Comparison of ENCODE assay signal across 3 cellular contexts in genomic region chr5:64818245-64818644, GRCh38.
TF ChIP-seq lines count a peak whose summit lies in the region.

No MANE protein-coding gene starts in this region.

TF ChIP-seq in SK-N-SH treated with all-trans-retinoic acid at 6 μM for 48 hours, 23 proteins besides CTCF, POLR2A, EP300 and RAD21:
- no peak for TF ChIP-seq TCF4 (CRISPR knock-in tag; IDR thresholded peaks at IDR 0.05; ENCODE audit: borderline replicate concordance)
- TF ChIP-seq TOX (CRISPR knock-in tag; IDR thresholded peaks at IDR 0.05; ENCODE audit: borderline replicate concordance), result no peak
- TF ChIP-seq ISL1 (CRISPR knock-in tag; IDR thresholded peaks at IDR 0.05), result peak; percentile 53; the same call in 1 of the 2 replicates

TF ChIP-seq in SK-N-SH, 30 proteins besides CTCF, POLR2A, EP300 and RAD21:
- TF ChIP-seq, protein P1, sequence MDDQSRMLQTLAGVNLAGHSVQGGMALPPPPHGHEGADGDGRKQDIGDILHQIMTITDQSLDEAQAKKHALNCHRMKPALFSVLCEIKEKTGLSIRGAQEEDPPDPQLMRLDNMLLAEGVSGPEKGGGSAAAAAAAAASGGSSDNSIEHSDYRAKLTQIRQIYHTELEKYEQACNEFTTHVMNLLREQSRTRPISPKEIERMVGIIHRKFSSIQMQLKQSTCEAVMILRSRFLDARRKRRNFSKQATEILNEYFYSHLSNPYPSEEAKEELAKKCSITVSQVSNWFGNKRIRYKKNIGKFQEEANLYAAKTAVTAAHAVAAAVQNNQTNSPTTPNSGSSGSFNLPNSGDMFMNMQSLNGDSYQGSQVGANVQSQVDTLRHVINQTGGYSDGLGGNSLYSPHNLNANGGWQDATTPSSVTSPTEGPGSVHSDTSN (IDR thresholded peaks at IDR 0.05), result no peak
- TF ChIP-seq, protein P2, sequence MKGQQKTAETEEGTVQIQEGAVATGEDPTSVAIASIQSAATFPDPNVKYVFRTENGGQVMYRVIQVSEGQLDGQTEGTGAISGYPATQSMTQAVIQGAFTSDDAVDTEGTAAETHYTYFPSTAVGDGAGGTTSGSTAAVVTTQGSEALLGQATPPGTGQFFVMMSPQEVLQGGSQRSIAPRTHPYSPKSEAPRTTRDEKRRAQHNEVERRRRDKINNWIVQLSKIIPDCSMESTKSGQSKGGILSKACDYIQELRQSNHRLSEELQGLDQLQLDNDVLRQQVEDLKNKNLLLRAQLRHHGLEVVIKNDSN (IDR thresholded peaks at IDR 0.05; ENCODE audit: borderline replicate concordance, low read depth), result no peak
- TF ChIP-seq FOXJ3 (CRISPR knock-in tag; IDR thresholded peaks at IDR 0.05) (no peak), SMC3 (IDR thresholded peaks at IDR 0.05; ENCODE audit: low read depth, low read length) (no peak), TEAD4 (IDR thresholded peaks at IDR 0.05; ENCODE audit: borderline replicate concordance, insufficient read depth) (no peak), REST (IDR thresholded peaks at IDR 0.05; ENCODE audit: low read depth, low read length) (no peak)
- TF ChIP-seq, protein P3, sequence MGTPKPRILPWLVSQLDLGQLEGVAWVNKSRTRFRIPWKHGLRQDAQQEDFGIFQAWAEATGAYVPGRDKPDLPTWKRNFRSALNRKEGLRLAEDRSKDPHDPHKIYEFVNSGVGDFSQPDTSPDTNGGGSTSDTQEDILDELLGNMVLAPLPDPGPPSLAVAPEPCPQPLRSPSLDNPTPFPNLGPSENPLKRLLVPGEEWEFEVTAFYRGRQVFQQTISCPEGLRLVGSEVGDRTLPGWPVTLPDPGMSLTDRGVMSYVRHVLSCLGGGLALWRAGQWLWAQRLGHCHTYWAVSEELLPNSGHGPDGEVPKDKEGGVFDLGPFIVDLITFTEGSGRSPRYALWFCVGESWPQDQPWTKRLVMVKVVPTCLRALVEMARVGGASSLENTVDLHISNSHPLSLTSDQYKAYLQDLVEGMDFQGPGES (IDR thresholded peaks at IDR 0.05; ENCODE audit: low read depth, low read length), result no peak
- TF ChIP-seq, protein P4, sequence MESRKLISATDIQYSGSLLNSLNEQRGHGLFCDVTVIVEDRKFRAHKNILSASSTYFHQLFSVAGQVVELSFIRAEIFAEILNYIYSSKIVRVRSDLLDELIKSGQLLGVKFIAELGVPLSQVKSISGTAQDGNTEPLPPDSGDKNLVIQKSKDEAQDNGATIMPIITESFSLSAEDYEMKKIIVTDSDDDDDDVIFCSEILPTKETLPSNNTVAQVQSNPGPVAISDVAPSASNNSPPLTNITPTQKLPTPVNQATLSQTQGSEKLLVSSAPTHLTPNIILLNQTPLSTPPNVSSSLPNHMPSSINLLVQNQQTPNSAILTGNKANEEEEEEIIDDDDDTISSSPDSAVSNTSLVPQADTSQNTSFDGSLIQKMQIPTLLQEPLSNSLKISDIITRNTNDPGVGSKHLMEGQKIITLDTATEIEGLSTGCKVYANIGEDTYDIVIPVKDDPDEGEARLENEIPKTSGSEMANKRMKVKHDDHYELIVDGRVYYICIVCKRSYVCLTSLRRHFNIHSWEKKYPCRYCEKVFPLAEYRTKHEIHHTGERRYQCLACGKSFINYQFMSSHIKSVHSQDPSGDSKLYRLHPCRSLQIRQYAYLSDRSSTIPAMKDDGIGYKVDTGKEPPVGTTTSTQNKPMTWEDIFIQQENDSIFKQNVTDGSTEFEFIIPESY (IDR thresholded peaks at IDR 0.05; ENCODE audit: borderline replicate concordance, low read depth), result no peak

TF ChIP-seq in endothelial cell of umbilical vein, 7 proteins besides CTCF, POLR2A, EP300 and RAD21 (continued from another document):
- peak; percentile 90 for TF ChIP-seq GATA2 (IDR thresholded peaks at IDR 0.05; ENCODE audit: insufficient read depth, insufficient read length, low read depth, low read length)
- TF ChIP-seq JUN (IDR thresholded peaks at IDR 0.05; ENCODE audit: borderline replicate concordance, insufficient read depth, insufficient read length, low read depth), result peak; percentile 6
- TF ChIP-seq MAX (IDR thresholded peaks at IDR 0.05; ENCODE audit: insufficient read depth, insufficient read length), result no peak
- no peak for TF ChIP-seq POLR2AphosphoS5 (IDR thresholded peaks at IDR 0.05; ENCODE audit: insufficient read depth, low read depth, low read length)
TF ChIP-seq in endothelial cell of umbilical vein: peak in this region for 2.
